In genomic region chr2:174697267-174697666, GRCh38 we compare ENCODE assay signal across 8 cellular contexts.
DNase-seq lines count a peak whose midpoint lies in the region; ATAC-seq, FAIRE-seq and TF ChIP-seq lines count a peak whose summit lies in the region.

No MANE protein-coding gene starts in this region.

- CTCF ChIA-PET in K562 (lab: Yijun Ruan, JAX; ENCODE audit: low intra/inter-chr PET ratio): interaction anchor here (0.5 kb wide), 1 partner anchor 286 kb away, joined by 3 read pairs; no protein-coding TSS in a partner anchor

- H3K9me3 ChIP-seq in K562 (replicated peaks; ENCODE audit: control insufficient read depth, insufficient read depth, low read depth, low read length): no peaks in the 10 kb centered on the region

- TF ChIP-seq POLR2A in NB4 (IDR thresholded peaks at IDR 0.05; ENCODE audit: extremely low read depth, insufficient read length): no peak
- TF ChIP-seq POLR2A in K562 (conservative IDR thresholded peaks at IDR 0.05): no peak

- DNase-seq in 8988T (peak; percentile 76), NB4 (ENCODE audit: low read depth) (peak; percentile 80), T-helper 9 cell (peak; percentile 34), K562 (ENCODE audit: extremely low read depth in 1 of 4, low spot score in 3 of 4) (peak; percentile 62 to 78 (median 66)), immature natural killer cell (peak; percentile 37 to 44 (median 42))
- DNase-seq in stimulated activated CD4-positive, alpha-beta T cell treated with anti-CD3 and anti-CD28 coated beads, Interleukin-4, amount 100 ng/mL, for 1 hour: peak; percentile 60

- H3K9me1 ChIP-seq in K562 (ENCODE audit: control insufficient read depth, insufficient read depth, low read length): no peaks in the 10 kb centered on the region

- H3K4me3 ChIP-seq in NB4 (ENCODE audit: low read depth, low read length) (no peak overlapping the region), K562 (no peak overlapping the region)

- no peak overlapping the region for H3K4me2 ChIP-seq in K562 (ENCODE audit: insufficient read depth, low read length)

- 0% methylated on average over 3 of the region's 3 CpGs for WGBS in K562 (ENCODE audit: insufficient coverage, low coverage, missing lambda C conversion rate)

- ATAC-seq in HG02642 (IDR thresholded peaks at IDR 0.05; ENCODE audit: poor library complexity, unreplicated experiment) (peak; percentile 95), K562 (peak; percentile 99)

- H3K27me3 ChIP-seq in K562 (ENCODE audit: control insufficient read depth in 2 of 2, insufficient read depth in 2 of 2, low read length in 2 of 2): peaks cover 0 to 25% of the 10 kb centered on the region in 2 experiments; a peak in 2 of 5 replicates

- no peak overlapping the region for H3K27ac ChIP-seq in K562 (ENCODE audit: extremely low read depth, low read depth, low read length)

- no peak overlapping the region for H3K27ac Mint-ChIP-seq in immature natural killer cell

- H4K20me1 ChIP-seq in K562 (replicated peaks; ENCODE audit: control insufficient read depth, insufficient read depth, low read length): no peaks in the 10 kb centered on the region

- H3K9me3 Mint-ChIP-seq in immature natural killer cell: no peaks in the 10 kb centered on the region

- TF ChIP-seq EP300 in K562 (IDR thresholded peaks at IDR 0.05; ENCODE audit: low read length): no peak

- POLR2A ChIA-PET in K562 (lab: Yijun Ruan, JAX): no interaction called here

- TF ChIP-seq RAD21 in K562 (CRISPR knock-in tag; conservative IDR thresholded peaks at IDR 0.05 in 1 of 2, IDR thresholded peaks at IDR 0.05 in 1 of 2): peak; percentile 50 to 66

- H3K4me1 ChIP-seq in K562 (replicated peaks in 1 of 2; ENCODE audit: control insufficient read depth in 2 of 2, insufficient read depth in 2 of 2, low read length in 2 of 2): no peaks in the 10 kb centered on the region

- no peak overlapping the region for H3K9ac ChIP-seq in K562 (ENCODE audit: insufficient read depth in 1 of 2, low read depth in 2 of 2, low read length in 2 of 2)

- in situ Hi-C loops in K562 (cut with MboI): loop anchor here (10.0 kb wide), 1 partner anchor 232 kb away; no protein-coding TSS in a partner anchor

- H2AFZ ChIP-seq in K562 (ENCODE audit: low read depth, low read length): no peak overlapping the region

- intact Hi-C loops in K562 (cut with micrococcal nuclease): no loop called here

- no TSS peak for BruUV-seq in K562 (replicated peaks; lab: Mats Ljungman, UMichigan)

- no peaks in the 10 kb centered on the region for H3K4me1 Mint-ChIP-seq in immature natural killer cell

- no peak overlapping the region for H3K4me3 Mint-ChIP-seq in immature natural killer cell

- H3K79me2 ChIP-seq in K562 (ENCODE audit: control insufficient read depth, insufficient read depth, low read length): no peaks in the 10 kb centered on the region

- H3K36me3 ChIP-seq in K562 (ENCODE audit: control insufficient read depth, insufficient read depth, low read length): no peaks in the 10 kb centered on the region

- peaks cover 2 to 8% (median 3%) of the 10 kb centered on the region in 3 donors for H3K27me3 Mint-ChIP-seq in immature natural killer cell (ENCODE audit: low read depth in 3 of 3)

- no peaks in the 10 kb centered on the region for H3K36me3 Mint-ChIP-seq in immature natural killer cell

- TF ChIP-seq CTCF in GM12874 (IDR thresholded peaks at IDR 0.05; ENCODE audit: insufficient read depth, low read depth, low read length): peak; percentile 87
- TF ChIP-seq CTCF in NB4 (IDR thresholded peaks at IDR 0.05; ENCODE audit: low read depth, low read length): peak; percentile 97
- TF ChIP-seq CTCF in K562 (IDR thresholded peaks at IDR 0.05 in 2 of 3, conservative IDR thresholded peaks at IDR 0.05 in 1 of 3; ENCODE audit: insufficient read depth in 2 of 3, low read depth in 1 of 3, low read length in 3 of 3): peak; percentile 87 to 97 (median 89)

- peak; percentile 88 for FAIRE-seq in K562 (lab: Jason Lieb, UNC)

TF ChIP-seq in K562, 482 proteins besides CTCF, POLR2A, EP300 and RAD21:
- TF ChIP-seq, protein P1, sequence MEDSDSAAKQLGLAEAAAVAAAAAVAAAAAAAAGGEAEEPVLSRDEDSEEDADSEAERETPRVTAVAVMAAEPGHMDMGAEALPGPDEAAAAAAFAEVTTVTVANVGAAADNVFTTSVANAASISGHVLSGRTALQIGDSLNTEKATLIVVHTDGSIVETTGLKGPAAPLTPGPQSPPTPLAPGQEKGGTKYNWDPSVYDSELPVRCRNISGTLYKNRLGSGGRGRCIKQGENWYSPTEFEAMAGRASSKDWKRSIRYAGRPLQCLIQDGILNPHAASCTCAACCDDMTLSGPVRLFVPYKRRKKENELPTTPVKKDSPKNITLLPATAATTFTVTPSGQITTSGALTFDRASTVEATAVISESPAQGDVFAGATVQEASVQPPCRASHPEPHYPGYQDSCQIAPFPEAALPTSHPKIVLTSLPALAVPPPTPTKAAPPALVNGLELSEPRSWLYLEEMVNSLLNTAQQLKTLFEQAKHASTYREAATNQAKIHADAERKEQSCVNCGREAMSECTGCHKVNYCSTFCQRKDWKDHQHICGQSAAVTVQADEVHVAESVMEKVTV (CRISPR knock-in tag; IDR thresholded peaks at IDR 0.05): peak; percentile 49
- TF ChIP-seq RCOR1 (IDR thresholded peaks at IDR 0.05; ENCODE audit: borderline replicate concordance in 1 of 2, low read depth in 2 of 2, low read length in 2 of 2) (peak in 1 of 2 experiments; percentile 63; a peak in 1 of 4 replicates), JUND (IDR thresholded peaks at IDR 0.05; ENCODE audit: borderline replicate concordance, low read depth, low read length) (0 out of 2 replicates have a peak, but pooled peaks have one; percentile 21), JUND (tag; IDR thresholded peaks at IDR 0.05; ENCODE audit: borderline replicate concordance, low read depth, low read length) (no peak; the same call in 2 of the 3 replicates), XRCC5 (IDR thresholded peaks at IDR 0.05; ENCODE audit: low read depth, low read length) (0 out of 2 replicates have a peak, but pooled peaks have one; percentile 33), CREM (IDR thresholded peaks at IDR 0.05; ENCODE audit: low read depth) (peak; percentile 35; the same call in 1 of the 2 replicates), SNIP1 (IDR thresholded peaks at IDR 0.05; ENCODE audit: low read depth) (no peak), IRF1 (CRISPR knock-in tag; IDR thresholded peaks at IDR 0.05; ENCODE audit: borderline replicate concordance) (no peak), SMC3 (conservative IDR thresholded peaks at IDR 0.05; ENCODE audit: insufficient read depth, low read depth, low read length) (peak; percentile 59), LCOR (CRISPR knock-in tag; IDR thresholded peaks at IDR 0.05) (0 out of 2 replicates have a peak, but pooled peaks have one; percentile 39), E2F3 (CRISPR knock-in tag; IDR thresholded peaks at IDR 0.05) (no peak)
